ENCODE assay signal across 8 cellular contexts in the genomic region with DNA sequence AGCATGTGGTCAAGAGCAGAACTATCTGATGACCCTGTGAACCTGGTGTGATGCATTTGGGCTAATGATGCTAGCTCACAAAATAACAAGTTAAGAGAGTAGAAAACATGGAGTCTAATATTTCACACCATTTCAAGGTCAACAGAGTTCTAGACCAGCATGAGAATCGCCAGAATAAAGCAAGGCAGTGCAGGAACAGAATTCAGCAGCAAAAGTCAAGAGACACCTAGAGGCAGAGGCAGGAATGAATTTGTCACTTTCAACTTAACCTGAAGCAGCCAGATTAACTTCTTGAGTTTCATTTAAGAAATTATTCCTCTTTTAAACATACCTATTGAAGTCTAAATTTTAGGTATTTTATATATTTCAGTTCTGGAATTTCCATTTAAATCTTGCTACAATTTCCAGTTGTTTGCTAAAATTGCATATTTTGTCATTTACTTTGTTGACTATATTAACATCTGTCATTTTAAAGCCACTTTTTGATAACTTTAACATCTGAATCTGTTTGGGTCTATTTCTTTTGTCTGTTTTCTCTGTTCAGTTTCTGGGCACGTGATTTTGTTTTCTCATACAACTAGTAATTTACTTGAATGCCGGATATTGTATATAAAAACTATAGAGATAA. TPM values are rescaled to one million over a fixed set of nuclear protein-coding genes. Genes with fewer than 3 reads are reported as not detected.
DNase-seq lines count a peak whose midpoint lies in the region; ATAC-seq and TF ChIP-seq lines count a peak whose summit lies in the region.

No MANE protein-coding gene starts in this region.

- DNase-seq in GM06990 (ENCODE audit: extremely low read depth, insufficient read length) (no peak), SKM-1 treated with dmso at 0.1 percent for 144 hours (lab: John Stamatoyannopoulos, UW; ENCODE audit: unreplicated experiment) (peak; percentile 69), right cardiac atrium (no peak), NCI-H510A (lab: John Stamatoyannopoulos, UW) (no peak), dedifferentiated amniotic fluid mesenchymal stem cell (ENCODE audit: extremely low spot score) (no peak)

- WGBS in liver: 39% methylated on average over 3 of the region's 3 CpGs
- 61% methylated on average over 3 of the region's 3 CpGs for WGBS in right cardiac atrium

- peak; percentile 68 for TF ChIP-seq CTCF in GM06990 (IDR thresholded peaks at IDR 0.05; ENCODE audit: insufficient read depth, low read length, poor library complexity, severe bottlenecking)
- TF ChIP-seq CTCF in HEK293 (tag by site-specific recombination; IDR thresholded peaks at IDR 0.05): no peak
- peak; percentile 34 for TF ChIP-seq CTCF in liver (IDR thresholded peaks at IDR 0.05; ENCODE audit: low read depth, low read length, missing input control)

- H3K36me3 ChIP-seq in GM06990 (ENCODE audit: control insufficient read depth, insufficient read depth, low read length) (no peaks in the 10 kb centered on the region), HEK293 (ENCODE audit: control insufficient read depth in 2 of 2, insufficient read depth in 1 of 2, low read length in 2 of 2) (no peaks in the 10 kb centered on the region), liver (ENCODE audit: control insufficient read depth in 4 of 4, insufficient read depth in 3 of 4, low read depth in 1 of 4, low read length in 3 of 4) (no peaks in the 10 kb centered on the region)

- H3K9me3 ChIP-seq in HEK293 (ENCODE audit: control insufficient read depth, insufficient read depth, low read depth, low read length) (no peaks in the 10 kb centered on the region), liver (ENCODE audit: control insufficient read depth in 4 of 4, low read length in 3 of 4) (no peaks in the 10 kb centered on the region), right cardiac atrium (ENCODE audit: control insufficient read depth, low read length) (no peaks in the 10 kb centered on the region)

- H3K4me1 ChIP-seq in HEK293 (ENCODE audit: control insufficient read depth, insufficient read depth, low read length) (no peaks in the 10 kb centered on the region), liver (ENCODE audit: control insufficient read depth in 4 of 4, insufficient read depth in 4 of 4, low read length in 3 of 4) (no peaks in the 10 kb centered on the region), right cardiac atrium (ENCODE audit: control insufficient read depth, insufficient read depth, low read length) (no peaks in the 10 kb centered on the region)

- intact Hi-C loops in right cardiac atrium (cut with DNase I): no loop called here

- no peak for ATAC-seq in right cardiac atrium
- no peak for ATAC-seq in GM21390 (IDR thresholded peaks at IDR 0.05; ENCODE audit: unreplicated experiment)

- no peak overlapping the region for H3K27ac ChIP-seq in HEK293 (ENCODE audit: extremely low read depth, low read depth, low read length)
- H3K27ac ChIP-seq in liver (ENCODE audit: low read depth in 1 of 2, low read length in 2 of 2): no peak overlapping the region
- H3K27ac ChIP-seq in right cardiac atrium (ENCODE audit: low read length): no peak overlapping the region

- H3K27me3 ChIP-seq in GM06990 (replicated peaks; ENCODE audit: control insufficient read depth, insufficient read depth, low read length): no peaks in the 10 kb centered on the region; the same call in 1 of the 2 replicates
- peaks cover 0 to 10% (median 3%) of the 10 kb centered on the region in 4 donors for H3K27me3 ChIP-seq in liver (ENCODE audit: control insufficient read depth in 4 of 4, insufficient read depth in 4 of 4, low read length in 3 of 4)
- H3K27me3 ChIP-seq in right cardiac atrium (ENCODE audit: control insufficient read depth, insufficient read depth): no peaks in the 10 kb centered on the region

- CTCF ChIA-PET in HEK293 (lab: Yijun Ruan, JAX): interaction anchor here (0.6 to 5.2 kb wide), 22 partner anchors 10 to 343 kb away, joined by 3 to 30 read pairs (median 4); no protein-coding TSS in a partner anchor

- H3K4me3 ChIP-seq in GM06990 (replicated peaks; ENCODE audit: low read depth, low read length) (no peak overlapping the region), HEK293 (ENCODE audit: low read depth, low read length) (no peak overlapping the region), liver (ENCODE audit: low read depth in 1 of 3, low read length in 3 of 3) (no peak overlapping the region), right cardiac atrium (ENCODE audit: low read length) (no peak overlapping the region)

- peak; percentile 38 to 59 for TF ChIP-seq RAD21 in liver (IDR thresholded peaks at IDR 0.05)

- POLR2A ChIA-PET in HEK293 (lab: Yijun Ruan, JAX): no interaction called here

- no peak overlapping the region for H3K9ac ChIP-seq in liver (ENCODE audit: low read depth in 1 of 2, low read length in 2 of 2)

TF ChIP-seq in HEK293, 187 proteins besides CTCF, POLR2A, EP300 and RAD21 (continues in another document):
- TF ChIP-seq SETDB1 (IDR thresholded peaks at IDR 0.05; ENCODE audit: insufficient read length, low read length): peak; percentile 33
- TF ChIP-seq, protein P1, sequence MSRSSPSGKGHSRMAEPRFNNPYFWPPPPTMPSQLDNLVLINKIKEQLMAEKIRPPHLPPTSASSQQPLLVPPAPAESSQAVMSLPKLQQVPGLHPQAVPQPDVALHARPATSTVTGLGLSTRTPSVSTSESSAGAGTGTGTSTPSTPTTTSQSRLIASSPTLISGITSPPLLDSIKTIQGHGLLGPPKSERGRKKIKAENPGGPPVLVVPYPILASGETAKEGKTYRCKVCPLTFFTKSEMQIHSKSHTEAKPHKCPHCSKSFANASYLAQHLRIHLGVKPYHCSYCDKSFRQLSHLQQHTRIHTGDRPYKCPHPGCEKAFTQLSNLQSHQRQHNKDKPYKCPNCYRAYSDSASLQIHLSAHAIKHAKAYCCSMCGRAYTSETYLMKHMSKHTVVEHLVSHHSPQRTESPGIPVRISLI (tag by site-specific recombination; IDR thresholded peaks at IDR 0.05): no peak
- TF ChIP-seq, protein P2, sequence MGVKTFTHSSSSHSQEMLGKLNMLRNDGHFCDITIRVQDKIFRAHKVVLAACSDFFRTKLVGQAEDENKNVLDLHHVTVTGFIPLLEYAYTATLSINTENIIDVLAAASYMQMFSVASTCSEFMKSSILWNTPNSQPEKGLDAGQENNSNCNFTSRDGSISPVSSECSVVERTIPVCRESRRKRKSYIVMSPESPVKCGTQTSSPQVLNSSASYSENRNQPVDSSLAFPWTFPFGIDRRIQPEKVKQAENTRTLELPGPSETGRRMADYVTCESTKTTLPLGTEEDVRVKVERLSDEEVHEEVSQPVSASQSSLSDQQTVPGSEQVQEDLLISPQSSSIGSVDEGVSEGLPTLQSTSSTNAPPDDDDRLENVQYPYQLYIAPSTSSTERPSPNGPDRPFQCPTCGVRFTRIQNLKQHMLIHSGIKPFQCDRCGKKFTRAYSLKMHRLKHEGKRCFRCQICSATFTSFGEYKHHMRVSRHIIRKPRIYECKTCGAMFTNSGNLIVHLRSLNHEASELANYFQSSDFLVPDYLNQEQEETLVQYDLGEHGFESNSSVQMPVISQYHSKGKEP (tag by site-specific recombination; IDR thresholded peaks at IDR 0.05): no peak
- no peak for TF ChIP-seq FEZF1 (tag by site-specific recombination; IDR thresholded peaks at IDR 0.05)

TF ChIP-seq in liver, 16 proteins besides CTCF, POLR2A, EP300 and RAD21 (continues in another document):
- TF ChIP-seq, protein P3, sequence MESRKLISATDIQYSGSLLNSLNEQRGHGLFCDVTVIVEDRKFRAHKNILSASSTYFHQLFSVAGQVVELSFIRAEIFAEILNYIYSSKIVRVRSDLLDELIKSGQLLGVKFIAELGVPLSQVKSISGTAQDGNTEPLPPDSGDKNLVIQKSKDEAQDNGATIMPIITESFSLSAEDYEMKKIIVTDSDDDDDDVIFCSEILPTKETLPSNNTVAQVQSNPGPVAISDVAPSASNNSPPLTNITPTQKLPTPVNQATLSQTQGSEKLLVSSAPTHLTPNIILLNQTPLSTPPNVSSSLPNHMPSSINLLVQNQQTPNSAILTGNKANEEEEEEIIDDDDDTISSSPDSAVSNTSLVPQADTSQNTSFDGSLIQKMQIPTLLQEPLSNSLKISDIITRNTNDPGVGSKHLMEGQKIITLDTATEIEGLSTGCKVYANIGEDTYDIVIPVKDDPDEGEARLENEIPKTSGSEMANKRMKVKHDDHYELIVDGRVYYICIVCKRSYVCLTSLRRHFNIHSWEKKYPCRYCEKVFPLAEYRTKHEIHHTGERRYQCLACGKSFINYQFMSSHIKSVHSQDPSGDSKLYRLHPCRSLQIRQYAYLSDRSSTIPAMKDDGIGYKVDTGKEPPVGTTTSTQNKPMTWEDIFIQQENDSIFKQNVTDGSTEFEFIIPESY (IDR thresholded peaks at IDR 0.05): no peak
- TF ChIP-seq FOXA1 (IDR thresholded peaks at IDR 0.05) (no peak), HNF4A (conservative IDR thresholded peaks at IDR 0.05) (no peak), YY1 (IDR thresholded peaks at IDR 0.05) (no peak), FOXA2 (IDR thresholded peaks at IDR 0.05) (no peak), TAF1 (conservative IDR thresholded peaks at IDR 0.05) (no peak), JUND (IDR thresholded peaks at IDR 0.05) (no peak), HNF4G (IDR thresholded peaks at IDR 0.05) (no peak), EGR1 (IDR thresholded peaks at IDR 0.05; ENCODE audit: low read depth in 2 of 2) (no peak)
- TF ChIP-seq, protein P4, sequence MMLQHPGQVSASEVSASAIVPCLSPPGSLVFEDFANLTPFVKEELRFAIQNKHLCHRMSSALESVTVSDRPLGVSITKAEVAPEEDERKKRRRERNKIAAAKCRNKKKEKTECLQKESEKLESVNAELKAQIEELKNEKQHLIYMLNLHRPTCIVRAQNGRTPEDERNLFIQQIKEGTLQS (IDR thresholded peaks at IDR 0.05): no peak
- TF ChIP-seq, protein P5, sequence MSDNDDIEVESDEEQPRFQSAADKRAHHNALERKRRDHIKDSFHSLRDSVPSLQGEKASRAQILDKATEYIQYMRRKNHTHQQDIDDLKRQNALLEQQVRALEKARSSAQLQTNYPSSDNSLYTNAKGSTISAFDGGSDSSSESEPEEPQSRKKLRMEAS (IDR thresholded peaks at IDR 0.05): no peak

RNA-seq across cellular contexts. Expression of a gene that starts 44.2 kb away (rescaled TPM):
- total RNA-seq in liver (not detected), right cardiac atrium (not detected)
- polyA plus RNA-seq in liver (not detected), right cardiac atrium (not detected)
